ENCODE assay signal across 18 cellular contexts in the genomic region with DNA sequence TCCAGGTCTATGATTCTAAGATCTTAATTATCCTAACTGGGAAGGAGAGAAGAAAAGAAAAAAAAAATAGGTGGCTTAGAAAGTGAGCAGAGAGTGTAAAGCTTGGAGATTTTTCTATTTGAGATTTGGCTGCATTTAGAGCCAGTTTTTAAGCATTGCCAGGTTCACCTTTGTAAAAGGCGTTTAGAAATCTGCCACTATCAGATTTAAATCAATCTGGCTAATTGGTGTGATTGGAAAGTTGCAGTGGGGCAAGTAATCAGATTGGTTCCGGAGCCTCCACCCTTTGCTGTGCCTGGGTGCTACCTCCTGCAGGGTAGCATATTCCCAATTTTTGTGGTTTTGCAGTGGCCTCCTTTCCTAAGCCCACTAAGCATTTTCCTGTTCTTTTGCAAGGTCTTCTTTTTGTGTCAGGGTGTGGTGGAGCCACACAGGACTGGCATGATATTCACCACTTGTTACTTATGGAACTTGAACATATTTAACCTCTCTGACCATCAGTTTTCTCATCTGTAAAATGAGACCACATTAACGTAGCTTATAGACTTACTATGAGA.
"Had no signal": no experiment of that assay in that cellular context is flagged by ENCODE, and none has a peak within 500 bp of the region (broad histone marks: within the 10 kb centered on the region; RNA-seq: fewer than 3 reads in every experiment).

No MANE protein-coding gene starts in this region.

- H3K4me3 ChIP-seq: heart right ventricle, smooth muscle cell had no signal

- H3K9me3 ChIP-seq: heart right ventricle had no signal

- DNase-seq: activated CD4-positive, alpha-beta T cell treated with anti-CD3 and anti-CD28 coated beads for 4 hours; activated CD8-positive, alpha-beta memory T cell treated with anti-CD3 and anti-CD28 coated beads, Interleukin-2, amount 50 U/mL, for 4 hours; activated CD8-positive, alpha-beta T cell treated with anti-CD3 and anti-CD28 coated beads, Interleukin-2, amount 10 ng/mL, durations not matched to agents 7 days and 5 days; activated effector memory CD4-positive, alpha-beta T cell treated with anti-CD3 and anti-CD28 coated beads, Interleukin-2, amount 50 U/mL, for 16 hours; activated T-cell treated with anti-CD3 and anti-CD28 coated beads, Interleukin-2, amount 50 U/mL, for 48 hours; central memory CD4-positive, alpha-beta T cell; cortex of kidney; effector CD4-positive, alpha-beta T cell; foreskin melanocyte; heart right ventricle; retina; stimulated activated CD4-positive, alpha-beta T cell treated with anti-CD3 and anti-CD28 coated beads, Interleukin-4, amount 100 ng/mL, for 4 hours; stimulated activated CD8-positive, alpha-beta memory T cell treated with anti-CD3 and anti-CD28 coated beads, Interleukin-4, amount 100 ng/mL, for 48 hours; stimulated activated naive CD8-positive, alpha-beta T cell treated with anti-CD3 and anti-CD28 coated beads, Interleukin-15, Interleukin-2, amounts not matched to agents 100 U/mL and 50 U/mL, for 24 hours; T-helper 2 cell had no signal

- H3K27me3 ChIP-seq: heart right ventricle had no signal

- H3K36me3 ChIP-seq: heart right ventricle had no signal

- ATAC-seq: activated CD8-positive, alpha-beta T cell treated with anti-CD3 and anti-CD28 coated beads, Interleukin-2, amount 10 ng/mL, durations not matched to agents 7 days and 5 days; heart right ventricle; natural killer cell treated with Interleukin-12 subunit alpha and Interleukin-12 subunit beta and Interleukin-15 and Interleukin-18, amount 100 ng/mL, for 72 hours; WTC11 had no signal
